8 cellular contexts compared by ENCODE assay signal in genomic region chr3:141440942-141441341, GRCh38. TPM values are rescaled to one million over a fixed set of nuclear protein-coding genes. Genes with fewer than 3 reads are reported as not detected.
DNase-seq lines count a peak whose midpoint lies in the region; ATAC-seq and TF ChIP-seq lines count a peak whose summit lies in the region.

No MANE protein-coding gene starts in this region.

- H3K27me3 ChIP-seq in suprapubic skin, result no peaks in the 10 kb centered on the region

- no peaks in the 10 kb centered on the region for H3K9me3 ChIP-seq in suprapubic skin

- DNase-seq in activated T-cell treated with anti-CD3 and anti-CD28 coated beads, Interleukin-2, amount 50 U/mL, for 24 hours, result no peak
- DNase-seq in activated T-cell treated with anti-CD3 and anti-CD28 coated beads for 4 hours (no peak), epithelial cell of prostate (ENCODE audit: low read depth, low spot score) (no peak), suprapubic skin (ENCODE audit: low spot score in 2 of 2) (no peak), SKM-1 (lab: John Stamatoyannopoulos, UW; ENCODE audit: unreplicated experiment) (no peak)
- no peak for DNase-seq in activated CD4-positive, alpha-beta T cell treated with anti-CD3 and anti-CD28 coated beads, Interleukin-2, amount 50 U/mL, for 1 hour

- no peak for TF ChIP-seq POLR2A in suprapubic skin (IDR thresholded peaks at IDR 0.05)

- WGBS in suprapubic skin, result 97% methylated on average over 3 of the region's 3 CpGs

- H3K36me3 Mint-ChIP-seq in activated T-cell treated with anti-CD3 and anti-CD28 coated beads, Interleukin-2, amount 50 U/mL, for 24 hours (ENCODE audit: low read depth), result peaks cover 62% of the 10 kb centered on the region

- TF ChIP-seq EP300 in suprapubic skin (IDR thresholded peaks at IDR 0.05), result no peak

- no peaks in the 10 kb centered on the region for H3K9me3 Mint-ChIP-seq in activated T-cell treated with anti-CD3 and anti-CD28 coated beads, Interleukin-2, amount 50 U/mL, for 24 hours

- no peaks in the 10 kb centered on the region for H3K27me3 Mint-ChIP-seq in activated T-cell treated with anti-CD3 and anti-CD28 coated beads, Interleukin-2, amount 50 U/mL, for 24 hours

- no peak overlapping the region for H3K4me3 Mint-ChIP-seq in activated T-cell treated with anti-CD3 and anti-CD28 coated beads, Interleukin-2, amount 50 U/mL, for 24 hours

- H3K27ac ChIP-seq in epithelial cell of prostate (peak overlapping the region; percentile 23), suprapubic skin (peak overlapping the region; percentile 51)

- H3K4me1 Mint-ChIP-seq in activated T-cell treated with anti-CD3 and anti-CD28 coated beads, Interleukin-2, amount 50 U/mL, for 24 hours (ENCODE audit: low read depth), result peaks cover 40% of the 10 kb centered on the region

- H3K36me3 ChIP-seq in suprapubic skin, result peaks cover 46% of the 10 kb centered on the region

- H3K27ac Mint-ChIP-seq in activated T-cell treated with anti-CD3 and anti-CD28 coated beads, Interleukin-2, amount 50 U/mL, for 24 hours, result peak overlapping the region; percentile 91

- H3K4me1 ChIP-seq in suprapubic skin, result peaks cover 17% of the 10 kb centered on the region

- ATAC-seq in HG03442 (IDR thresholded peaks at IDR 0.05; ENCODE audit: unreplicated experiment) (peak; percentile 2), HG03135 (IDR thresholded peaks at IDR 0.05; ENCODE audit: unreplicated experiment) (no peak)

- H3K4me3 ChIP-seq in suprapubic skin, result no peak overlapping the region

- TF ChIP-seq CTCF in suprapubic skin (IDR thresholded peaks at IDR 0.05), result no peak

RNA-seq across cellular contexts. Expression of gene RASA2, which starts 45.9 kb away (rescaled TPM):
- 10 to 100 TPM; 14.3 to 48.6 (median 24.0) TPM for total RNA-seq in suprapubic skin
